In the genomic region with DNA sequence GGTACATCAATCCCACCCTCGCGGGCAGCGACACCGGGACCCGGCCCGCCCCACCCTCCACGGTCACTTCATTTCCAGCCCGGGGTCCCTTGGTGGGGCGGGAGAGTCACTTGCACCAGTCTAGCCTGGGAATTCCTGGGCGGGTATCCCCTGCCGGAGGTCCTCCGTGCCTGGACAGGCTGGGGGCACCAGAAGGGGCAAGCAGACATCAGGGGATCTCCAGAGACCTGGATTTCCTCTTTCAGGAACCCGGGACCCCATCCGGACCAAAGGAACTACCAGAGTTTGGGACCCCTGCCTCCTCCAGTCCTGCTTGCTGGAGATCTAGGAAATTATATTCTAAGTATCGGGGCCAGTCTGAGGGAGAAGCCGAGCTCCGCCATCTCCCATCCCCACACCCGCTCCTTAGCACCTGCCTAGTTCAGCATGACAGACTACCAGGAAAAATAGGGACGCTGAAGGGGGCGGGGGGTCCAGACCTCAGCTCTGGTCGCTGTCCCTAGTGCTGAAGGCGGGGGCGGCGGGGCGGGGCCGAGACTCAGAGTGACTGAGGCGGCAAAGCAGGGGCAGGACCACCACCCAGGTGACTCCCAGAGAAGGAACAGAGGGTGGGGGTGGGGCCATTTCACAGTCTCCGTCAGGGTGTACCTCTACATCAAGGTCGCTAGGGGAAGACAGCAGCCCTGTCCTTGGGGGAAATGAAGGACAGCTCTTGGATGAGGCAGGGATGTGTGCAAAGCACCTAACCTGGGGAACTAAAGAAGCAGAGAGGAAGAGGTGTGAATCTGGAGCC, we compare ENCODE assay signal across 8 cellular contexts. TPM values are rescaled to one million over a fixed set of nuclear protein-coding genes. Genes with fewer than 3 reads are reported as not detected.
DNase-seq lines count a peak whose midpoint lies in the region; ATAC-seq and TF ChIP-seq lines count a peak whose summit lies in the region.

No MANE protein-coding gene starts in this region.

- H3K9me3 Mint-ChIP-seq in CD14-positive monocyte: no peaks in the 10 kb centered on the region
- H3K9me3 Mint-ChIP-seq in activated T-cell treated with anti-CD3 and anti-CD28 coated beads, Interleukin-2, amount 50 U/mL, for 4 hours: no peaks in the 10 kb centered on the region

- H3K27me3 ChIP-seq in fibroblast of lung (ENCODE audit: control insufficient read depth, insufficient read depth, low read length): no peaks in the 10 kb centered on the region
- H3K27me3 ChIP-seq in neutrophil: peaks cover 31% of the 10 kb centered on the region
- no peaks in the 10 kb centered on the region for H3K27me3 ChIP-seq in suprapubic skin

- no peaks in the 10 kb centered on the region for H3K9me2 ChIP-seq in OCI-LY7 (ENCODE audit: insufficient read depth, low read length)

- H3K27ac ChIP-seq in OCI-LY7 (ENCODE audit: low read depth, low read length, poor library complexity, severe bottlenecking) (peak overlapping the region; percentile 21), fibroblast of lung (ENCODE audit: insufficient read depth, low read length) (no peak overlapping the region), neutrophil (no peak overlapping the region), suprapubic skin (peak overlapping the region; percentile 63)

- H3K79me2 ChIP-seq in OCI-LY7 (ENCODE audit: insufficient read depth, low read depth, low read length) (peaks cover under 1% of the 10 kb centered on the region; the same call in 1 of the 2 replicates), fibroblast of lung (ENCODE audit: control insufficient read depth, insufficient read depth, low read length) (no peaks in the 10 kb centered on the region)

- H4K20me1 ChIP-seq in OCI-LY7 (ENCODE audit: insufficient read depth, low read length): no peaks in the 10 kb centered on the region
- H4K20me1 ChIP-seq in fibroblast of lung (ENCODE audit: control insufficient read depth, extremely low read depth, insufficient read depth, low read length): no peaks in the 10 kb centered on the region

- TF ChIP-seq EP300 in suprapubic skin (IDR thresholded peaks at IDR 0.05): no peak

- no TSS peak for BruUV-seq in OCI-LY7 (replicated peaks; lab: Mats Ljungman, UMichigan)

- ATAC-seq in activated T-cell treated with anti-CD3 and anti-CD28 coated beads, Interleukin-2, amount 50 U/mL, for 4 hours: peak; percentile 38 to 44

- intact Hi-C loops in CD14-positive monocyte (cut with micrococcal nuclease) (loop anchor here (2.0 to 5.0 kb wide), 3 partner anchors 15 to 45 kb away; partner anchors contain the start of genes RUSC1 (in 1 of the 2) and SCAMP3 (in 1 of the 2)), OCI-LY7 (cut with micrococcal nuclease; ENCODE audit: unreplicated experiment) (loop anchor here (1.0 to 10.0 kb wide), 3 partner anchors 29 to 227 kb away; no protein-coding TSS in a partner anchor)

- H3K27me3 Mint-ChIP-seq in CD14-positive monocyte (ENCODE audit: low read depth in 3 of 3): peaks cover 12 to 19% (median 14%) of the 10 kb centered on the region in 3 donors
- no peaks in the 10 kb centered on the region for H3K27me3 Mint-ChIP-seq in activated T-cell treated with anti-CD3 and anti-CD28 coated beads, Interleukin-2, amount 50 U/mL, for 4 hours (ENCODE audit: low read depth)

- H3K36me3 ChIP-seq in OCI-LY7 (ENCODE audit: insufficient read depth, low read length) (peaks cover 4% of the 10 kb centered on the region; the same call in 1 of the 2 replicates), fibroblast of lung (ENCODE audit: control insufficient read depth, insufficient read depth, low read length) (no peaks in the 10 kb centered on the region), neutrophil (no peaks in the 10 kb centered on the region), suprapubic skin (no peaks in the 10 kb centered on the region)

- 0% methylated on average over 4 of the region's 29 CpGs for WGBS in suprapubic skin

- H3K4me1 Mint-ChIP-seq in CD14-positive monocyte: peaks cover 29% of the 10 kb centered on the region
- peaks cover 22% of the 10 kb centered on the region for H3K4me1 Mint-ChIP-seq in activated T-cell treated with anti-CD3 and anti-CD28 coated beads, Interleukin-2, amount 50 U/mL, for 4 hours (ENCODE audit: low read depth)

- H3K9ac ChIP-seq in fibroblast of lung (ENCODE audit: insufficient read depth, low read length): peak overlapping the region; percentile 49

- peak overlapping the region in 1 of 7 donors; percentile 43 for H3K27ac Mint-ChIP-seq in CD14-positive monocyte

- POLR2A ChIA-PET in OCI-LY7 (lab: Charles Lee): no interaction called here

- H3K4me3 ChIP-seq in OCI-LY7 (ENCODE audit: low read depth, low read length, poor library complexity, severe bottlenecking) (peak overlapping the region; percentile 82), fibroblast of lung (replicated peaks in 1 of 4; ENCODE audit: control extremely low read depth in 1 of 4, insufficient read depth in 1 of 4, low read depth in 3 of 4, low read length in 4 of 4) (peak overlapping the region; percentile 58 to 83 (median 67)), neutrophil (ENCODE audit: low read depth in 1 of 2, low read length in 1 of 2) (peak overlapping the region; percentile 62 to 71), suprapubic skin (peak overlapping the region; percentile 81)

- H3K4me1 ChIP-seq in OCI-LY7 (ENCODE audit: insufficient read depth, low read length, poor library complexity, severe bottlenecking): peaks cover 37% of the 10 kb centered on the region
- H3K4me1 ChIP-seq in fibroblast of lung (ENCODE audit: control insufficient read depth, extremely low read depth, insufficient read depth, low read length): peaks cover 9% of the 10 kb centered on the region
- peaks cover 22 to 25% of the 10 kb centered on the region in 2 experiments for H3K4me1 ChIP-seq in neutrophil (ENCODE audit: control insufficient read depth in 1 of 2, insufficient read depth in 1 of 2, low read depth in 1 of 2, low read length in 1 of 2)
- H3K4me1 ChIP-seq in suprapubic skin: peaks cover 28% of the 10 kb centered on the region

- TF ChIP-seq CTCF in CD14-positive monocyte (IDR thresholded peaks at IDR 0.05): peak; percentile 21
- TF ChIP-seq CTCF in OCI-LY7 (conservative IDR thresholded peaks at IDR 0.05; ENCODE audit: low read length): peak; percentile 67
- TF ChIP-seq CTCF in fibroblast of lung (conservative IDR thresholded peaks at IDR 0.05 in 1 of 2, IDR thresholded peaks at IDR 0.05 in 1 of 2; ENCODE audit: low read depth in 1 of 2, low read length in 2 of 2): peak in 1 of 2 donors; percentile 37
- TF ChIP-seq CTCF in neutrophil (IDR thresholded peaks at IDR 0.05): no peak
- TF ChIP-seq CTCF in suprapubic skin (IDR thresholded peaks at IDR 0.05): peak in 1 of 2 donors; percentile 39

- DNase-seq in CD14-positive monocyte (ENCODE audit: low spot score) (no peak), HT1080 (ENCODE audit: low read depth) (peak; percentile 37), OCI-LY7 (ENCODE audit: low spot score) (peak; percentile 75), fibroblast of lung (ENCODE audit: low read depth in 2 of 2) (peak; percentile 15 to 23), suprapubic skin (ENCODE audit: low spot score in 2 of 2) (peak in 1 of 2 donors; percentile 84), foreskin melanocyte (no peak)
- DNase-seq in activated T-cell treated with anti-CD3 and anti-CD28 coated beads, Interleukin-2, amount 50 U/mL, for 4 hours: peak; percentile 69

- no peaks in the 10 kb centered on the region for H3K36me3 Mint-ChIP-seq in CD14-positive monocyte
- H3K36me3 Mint-ChIP-seq in activated T-cell treated with anti-CD3 and anti-CD28 coated beads, Interleukin-2, amount 50 U/mL, for 4 hours (ENCODE audit: insufficient read depth): no peaks in the 10 kb centered on the region

- no peak for TF ChIP-seq POLR2A in suprapubic skin (IDR thresholded peaks at IDR 0.05)

- H3K4me2 ChIP-seq in OCI-LY7 (ENCODE audit: low read length) (peak overlapping the region; percentile 100), fibroblast of lung (ENCODE audit: extremely low read depth, insufficient read depth, low read length) (peak overlapping the region; percentile 83)

- H3K9me3 ChIP-seq in OCI-LY7 (ENCODE audit: low read length): no peaks in the 10 kb centered on the region
- H3K9me3 ChIP-seq in fibroblast of lung (ENCODE audit: control insufficient read depth, insufficient read depth, low read depth, low read length): no peaks in the 10 kb centered on the region
- no peaks in the 10 kb centered on the region for H3K9me3 ChIP-seq in neutrophil
- no peaks in the 10 kb centered on the region for H3K9me3 ChIP-seq in suprapubic skin

- CTCF ChIA-PET in OCI-LY7 (lab: Charles Lee; ENCODE audit: unreplicated experiment): no interaction called here

- H3K4me3 Mint-ChIP-seq in CD14-positive monocyte: peak overlapping the region; percentile 75 to 87
- peak overlapping the region; percentile 70 for H3K4me3 Mint-ChIP-seq in activated T-cell treated with anti-CD3 and anti-CD28 coated beads, Interleukin-2, amount 50 U/mL, for 4 hours

- peak overlapping the region; percentile 59 for H2AFZ ChIP-seq in OCI-LY7 (ENCODE audit: low read length)
- no peak overlapping the region for H2AFZ ChIP-seq in fibroblast of lung (ENCODE audit: low read length)

RNA-seq across cellular contexts. Expression of gene HCN3, which starts 0.8 kb away (rescaled TPM):
- under 1 TPM in 1 of 2 donors, not detected in 1; 0.15 TPM for polyA plus RNA-seq in CD14-positive monocyte
- total RNA-seq in HT1080 (2014; rRNA removed; shearing (Covaris generic)): 0.84 and 1.1 TPM in 2 replicates
- polyA plus RNA-seq in HT1080 (2015; cell fraction: cytosol; rRNA removed): 0.77 and 1.1 TPM in 2 replicates
- polyA plus RNA-seq in HT1080 (2015; cell fraction: nucleus; rRNA removed): 7.4 and 9.9 TPM in 2 replicates
- 4.9 and 6.7 TPM in 2 replicates for total RNA-seq in OCI-LY7 (2014; rRNA removed; shearing (Covaris generic))
- 19.0 and 19.2 TPM in 2 replicates for total RNA-seq in OCI-LY7 (2022)
- total RNA-seq in activated T-cell treated with anti-CD3 and anti-CD28 coated beads, Interleukin-2, amount 50 U/mL, for 4 hours: 1 to 10 TPM; 1.1 to 1.3 (median 1.3) TPM
- 0.99 and 1.0 TPM in 2 replicates for total RNA-seq in fibroblast of lung
- 0.79 and 0.86 TPM in 2 replicates for polyA plus RNA-seq in fibroblast of lung
- 0.73 and 1.1 TPM in 2 replicates for polyA plus RNA-seq in fibroblast of lung (2012)
- polyA minus RNA-seq in fibroblast of lung (ENCODE audit: low replicate concordance): 7.3 and 11.7 TPM in 2 replicates
- 10 to 100 TPM in 3 of 4 donors, 1 to 10 TPM in 1; 6.6 to 12.8 (median 10.4) TPM for total RNA-seq in suprapubic skin

RNA-seq across cellular contexts. Expression of gene CLK2, which starts 4.8 kb away (rescaled TPM):
- polyA plus RNA-seq in CD14-positive monocyte (1 to 10 TPM; 7.3 to 9.6 TPM), fibroblast of lung (34.0 and 40.9 TPM in 2 replicates)
- total RNA-seq in HT1080 (2014; rRNA removed; shearing (Covaris generic)): 19.1 and 26.0 TPM in 2 replicates
- 19.1 and 20.9 TPM in 2 replicates for polyA plus RNA-seq in HT1080 (2015; cell fraction: cytosol; rRNA removed)
- polyA plus RNA-seq in HT1080 (2015; cell fraction: nucleus; rRNA removed): 228 and 249 TPM in 2 replicates
- 59.8 and 96.7 TPM in 2 replicates for total RNA-seq in OCI-LY7 (2014; rRNA removed; shearing (Covaris generic))
- total RNA-seq in OCI-LY7 (2022) (107 and 121 TPM in 2 replicates), fibroblast of lung (21.3 and 26.8 TPM in 2 replicates), suprapubic skin (10 to 100 TPM; 27.6 to 72.3 (median 36.2) TPM)
- 10 to 100 TPM; 64.2 to 68.4 (median 66.3) TPM for total RNA-seq in activated T-cell treated with anti-CD3 and anti-CD28 coated beads, Interleukin-2, amount 50 U/mL, for 4 hours
- polyA plus RNA-seq in fibroblast of lung (2012): 23.9 and 27.2 TPM in 2 replicates
- 47.5 and 75.3 TPM in 2 replicates for polyA minus RNA-seq in fibroblast of lung (ENCODE audit: low replicate concordance)

RNA-seq across cellular contexts. Expression of gene SCAMP3, which starts 15.9 kb away (rescaled TPM):
- polyA plus RNA-seq in CD14-positive monocyte (10 to 100 TPM; 64.9 to 69.8 TPM), fibroblast of lung (106 and 151 TPM in 2 replicates)
- 124 and 158 TPM in 2 replicates for total RNA-seq in HT1080 (2014; rRNA removed; shearing (Covaris generic))
- 161 and 192 TPM in 2 replicates for polyA plus RNA-seq in HT1080 (2015; cell fraction: cytosol; rRNA removed)
- 135 and 148 TPM in 2 replicates for polyA plus RNA-seq in HT1080 (2015; cell fraction: nucleus; rRNA removed)
- total RNA-seq in OCI-LY7 (2014; rRNA removed; shearing (Covaris generic)): 45.4 and 58.3 TPM in 2 replicates
- total RNA-seq in OCI-LY7 (2022) (66.0 and 74.7 TPM in 2 replicates), fibroblast of lung (25.2 and 33.2 TPM in 2 replicates), suprapubic skin (10 to 100 TPM; 45.1 to 73.3 (median 67.6) TPM)
- total RNA-seq in activated T-cell treated with anti-CD3 and anti-CD28 coated beads, Interleukin-2, amount 50 U/mL, for 4 hours: 100 to 1,000 TPM; 193 to 214 (median 208) TPM
- polyA plus RNA-seq in fibroblast of lung (2012): 81.8 and 114 TPM in 2 replicates
- 180 and 307 TPM in 2 replicates for polyA minus RNA-seq in fibroblast of lung (ENCODE audit: low replicate concordance)

RNA-seq across cellular contexts. Expression of gene ENTREP3, which starts 22.8 kb away (rescaled TPM):
- polyA plus RNA-seq in CD14-positive monocyte (1 to 10 TPM in 1 of 2 donors, under 1 TPM in 1; 0.87 to 1.9 TPM), fibroblast of lung (8.5 and 14.3 TPM in 2 replicates)
- total RNA-seq in HT1080 (2014; rRNA removed; shearing (Covaris generic)): 7.7 and 15.3 TPM in 2 replicates
- 63.0 and 63.4 TPM in 2 replicates for polyA plus RNA-seq in HT1080 (2015; cell fraction: cytosol; rRNA removed)
- 35.9 and 41.0 TPM in 2 replicates for polyA plus RNA-seq in HT1080 (2015; cell fraction: nucleus; rRNA removed)
- 6.6 and 9.1 TPM in 2 replicates for total RNA-seq in OCI-LY7 (2014; rRNA removed; shearing (Covaris generic))
- total RNA-seq in OCI-LY7 (2022) (53.1 and 59.3 TPM in 2 replicates), fibroblast of lung (5.4 and 12.9 TPM in 2 replicates), suprapubic skin (10 to 100 TPM; 23.6 to 32.1 (median 25.7) TPM)
- 10 to 100 TPM; 31.7 to 41.3 (median 39.8) TPM for total RNA-seq in activated T-cell treated with anti-CD3 and anti-CD28 coated beads, Interleukin-2, amount 50 U/mL, for 4 hours
- 35.4 and 52.2 TPM in 2 replicates for polyA plus RNA-seq in fibroblast of lung (2012)
- 56.0 and 63.3 TPM in 2 replicates for polyA minus RNA-seq in fibroblast of lung (ENCODE audit: low replicate concordance)

RNA-seq across cellular contexts. Expression of gene PKLR, which starts 23.1 kb away (rescaled TPM):
- polyA plus RNA-seq in CD14-positive monocyte (not detected), fibroblast of lung (not detected in 2 replicates)
- total RNA-seq in HT1080 (2014; rRNA removed; shearing (Covaris generic)): not detected in 2 replicates
- not detected in 2 replicates for polyA plus RNA-seq in HT1080 (2015; cell fraction: cytosol; rRNA removed)
- polyA plus RNA-seq in HT1080 (2015; cell fraction: nucleus; rRNA removed): 0.07 TPM in 1 of 2 replicates, not detected in the other
- total RNA-seq in OCI-LY7 (2014; rRNA removed; shearing (Covaris generic)): 0.19 TPM in 1 of 2 replicates, not detected in the other
- total RNA-seq in OCI-LY7 (2022) (0.18 and 0.51 TPM in 2 replicates), fibroblast of lung (not detected in 2 replicates), suprapubic skin (1 to 10 TPM in 3 of 4 donors, under 1 TPM in 1; 0.24 to 2.5 (median 2.1) TPM)
- total RNA-seq in activated T-cell treated with anti-CD3 and anti-CD28 coated beads, Interleukin-2, amount 50 U/mL, for 4 hours: under 1 TPM in 2 of 3 donors, not detected in 1; 0.13 to 0.14 TPM
- not detected in 2 replicates for polyA plus RNA-seq in fibroblast of lung (2012)
- not detected in 2 replicates for polyA minus RNA-seq in fibroblast of lung (ENCODE audit: low replicate concordance)

Comparison
In these comparisons a context has a peak if more than half of its experiments do, and no peak if none do; other contexts are left out.
1. DNase-seq: peak in HT1080 (single experiment), OCI-LY7 (single experiment), activated T-cell treated with anti-CD3 and anti-CD28 coated beads, Interleukin-2, amount 50 U/mL, for 4 hours (single experiment) and fibroblast of lung (2 of 2); none in CD14-positive monocyte (single experiment) and foreskin melanocyte (single experiment).
2. H3K27ac ChIP-seq: peak in OCI-LY7 (single experiment) and suprapubic skin (single experiment); none in fibroblast of lung (single experiment) and neutrophil (single experiment).
3. Peak in every context shown above with its lines, with median percentiles within 50 percentile points of each other: H3K4me3 ChIP-seq.